27 cellular contexts compared by ENCODE assay signal in genomic region chr13:29750178-29750530, GRCh38.
DNase-seq lines count a peak whose midpoint lies in the region; FAIRE-seq and TF ChIP-seq lines count a peak whose summit lies in the region.
"Had no signal": no experiment of that assay in that cellular context is flagged by ENCODE, and none has a peak within 500 bp of the region (broad histone marks: within the 10 kb centered on the region; RNA-seq: fewer than 3 reads in every experiment).

No MANE protein-coding gene starts in this region.

- no peak overlapping the region for H2BK12ac ChIP-seq in neuronal stem cell (ENCODE audit: low read length)

- no peak overlapping the region for H3K4me3 Mint-ChIP-seq in astrocyte (ENCODE audit: unreplicated experiment)
- H3K4me3 Mint-ChIP-seq: B cell; CD8-positive, alpha-beta memory T cell had no signal

- H2AFZ ChIP-seq in astrocyte (ENCODE audit: low read depth, low read length) (peak overlapping the region; percentile 67), neuronal stem cell (ENCODE audit: low read length) (peak overlapping the region; percentile 71)

- no peaks in the 10 kb centered on the region for H3K36me3 Mint-ChIP-seq in astrocyte (ENCODE audit: low read depth, unreplicated experiment)
- H3K36me3 Mint-ChIP-seq: CD8-positive, alpha-beta memory T cell had no signal

- TF ChIP-seq CTCF in HEK293 (tag by site-specific recombination; IDR thresholded peaks at IDR 0.05) (no peak), astrocyte (IDR thresholded peaks at IDR 0.05; ENCODE audit: insufficient read depth, low read depth, low read length) (no peak), Peyer's patch (IDR thresholded peaks at IDR 0.05) (no peak)

- no peak for FAIRE-seq in astrocyte (lab: Jason Lieb, UNC)
- FAIRE-seq: A549, GM12892 had no signal

- H2AK5ac ChIP-seq in neuronal stem cell (ENCODE audit: low read depth, low read length) (no peak overlapping the region), mesendoderm (ENCODE audit: low read length) (no peak overlapping the region)

- CTCF ChIA-PET in HEK293 (lab: Yijun Ruan, JAX): interaction anchor here (0.5 kb wide), 1 partner anchor 11 kb away, joined by 3 read pairs; no protein-coding TSS in a partner anchor

- H3K4me2 ChIP-seq in astrocyte (ENCODE audit: low read length) (peak overlapping the region; percentile 51), neuronal stem cell (ENCODE audit: insufficient read depth, low read length, poor library complexity, severe bottlenecking) (no peak overlapping the region), mesendoderm (ENCODE audit: low read length) (no peak overlapping the region)
- H3K4me2 ChIP-seq: A549, KMS-11 had no signal

- no peak for DNase-seq in astrocyte (ENCODE audit: low read depth)
- no peak for DNase-seq in neuronal stem cell (ENCODE audit: low spot score)
- no peak for DNase-seq in mesendoderm
- DNase-seq in NCI-H146 (lab: John Stamatoyannopoulos, UW): no peak
- DNase-seq in Peyer's patch: no peak
- DNase-seq in stimulated activated naive CD4-positive, alpha-beta T cell treated with Interleukin-2 at 50 U/mL for 16 hours (lab: John Stamatoyannopoulos, UW): no peak
- DNase-seq: CD8-positive, alpha-beta memory T cell; DMS 273 treated with DMSO at 0.1 percent for 48 hours; DMS79 treated with DMSO at 0.1 percent for 48 hours; GF-D8; H7; MM.1S; NCI-H1048; NCI-H1417; NCI-H187; NCI-H2081 treated with DMSO at 0.1 percent for 48 hours; NCI-H2171; NCI-H226; NCI-H510A; SHP77 treated with DMSO at 0.1 percent for 48 hours had no signal

- POLR2A ChIA-PET in HEK293 (lab: Yijun Ruan, JAX): interaction anchor here (0.8 kb wide), 1 partner anchor 672 kb away, joined by 3 read pairs; the partner anchor contains the start of gene UBE2L5

- peak overlapping the region; percentile 18 for H3K27ac Mint-ChIP-seq in astrocyte (ENCODE audit: unreplicated experiment)
- H3K27ac Mint-ChIP-seq: B cell had no signal

- H2BK5ac ChIP-seq in neuronal stem cell (ENCODE audit: low read length): no peak overlapping the region
- H2BK5ac ChIP-seq in mesendoderm (ENCODE audit: low read length): no peak overlapping the region

- no peak overlapping the region for H2BK15ac ChIP-seq in neuronal stem cell (ENCODE audit: low read length)
- no peak overlapping the region for H2BK15ac ChIP-seq in mesendoderm (replicated peaks; ENCODE audit: low read depth)

- H3K9me3 Mint-ChIP-seq in astrocyte (ENCODE audit: unreplicated experiment): no peaks in the 10 kb centered on the region
- H3K9me3 Mint-ChIP-seq: CD8-positive, alpha-beta memory T cell had no signal

- H3K79me2 ChIP-seq in astrocyte (ENCODE audit: insufficient read depth, low read length) (no peaks in the 10 kb centered on the region), mesendoderm (ENCODE audit: control insufficient read depth, insufficient read depth, low read length) (no peaks in the 10 kb centered on the region)

- H3K23ac ChIP-seq in neuronal stem cell (ENCODE audit: low read depth, low read length, poor library complexity) (no peak overlapping the region), mesendoderm (ENCODE audit: low read length) (no peak overlapping the region)

- H3K18ac ChIP-seq in neuronal stem cell (ENCODE audit: low read length): no peak overlapping the region
- no peak overlapping the region for H3K18ac ChIP-seq in mesendoderm (ENCODE audit: low read length)

- H3K27ac ChIP-seq in HEK293 (ENCODE audit: extremely low read depth, low read depth, low read length) (no peak overlapping the region), astrocyte (ENCODE audit: low read depth, low read length) (peak overlapping the region; percentile 27), neuronal stem cell (replicated peaks; ENCODE audit: low read length) (no peak overlapping the region), mesendoderm (ENCODE audit: low read depth, low read length) (no peak overlapping the region), Peyer's patch (no peak overlapping the region)
- H3K27ac ChIP-seq: A549, C4-2B, KMS-11, SK-N-MC had no signal

- peaks cover 13% of the 10 kb centered on the region for H3K4me1 Mint-ChIP-seq in astrocyte (ENCODE audit: low read depth, unreplicated experiment)
- H3K4me1 Mint-ChIP-seq: CD8-positive, alpha-beta memory T cell had no signal

- H3K79me1 ChIP-seq in neuronal stem cell (ENCODE audit: low read depth, low read length) (no peaks in the 10 kb centered on the region), mesendoderm (ENCODE audit: low read length) (no peaks in the 10 kb centered on the region)

- H3K9ac ChIP-seq in astrocyte (ENCODE audit: low read length): peak overlapping the region; percentile 9
- no peak overlapping the region for H3K9ac ChIP-seq in neuronal stem cell (ENCODE audit: low read depth, low read length, poor library complexity)
- no peak overlapping the region for H3K9ac ChIP-seq in mesendoderm (ENCODE audit: low read length)
- H3K9ac ChIP-seq: KMS-11 had no signal

- H3K4me3 ChIP-seq in HEK293 (ENCODE audit: low read depth, low read length) (no peak overlapping the region), astrocyte (ENCODE audit: insufficient read depth, low read depth, low read length) (no peak overlapping the region), neuronal stem cell (ENCODE audit: low read length in 2 of 2) (no peak overlapping the region), mesendoderm (ENCODE audit: low read length) (no peak overlapping the region), Peyer's patch (no peak overlapping the region)
- H3K4me3 ChIP-seq: A549, SK-N-MC had no signal

- H4K91ac ChIP-seq in neuronal stem cell (ENCODE audit: low read depth, low read length, poor library complexity): no peak overlapping the region

- H4K8ac ChIP-seq in neuronal stem cell (ENCODE audit: low read depth, low read length) (no peak overlapping the region), mesendoderm (ENCODE audit: low read depth, low read length) (no peak overlapping the region)

- H3K9me3 ChIP-seq in HEK293 (ENCODE audit: control insufficient read depth, insufficient read depth, low read depth, low read length): no peaks in the 10 kb centered on the region
- H3K9me3 ChIP-seq in astrocyte (ENCODE audit: insufficient read depth, low read depth, low read length): no peaks in the 10 kb centered on the region
- no peaks in the 10 kb centered on the region for H3K9me3 ChIP-seq in neuronal stem cell (replicated peaks in 1 of 2; ENCODE audit: control insufficient read depth in 2 of 2, insufficient read depth in 1 of 2, low read depth in 1 of 2, low read length in 2 of 2)
- H3K9me3 ChIP-seq in Peyer's patch: no peaks in the 10 kb centered on the region
- H3K9me3 ChIP-seq: A549 had no signal

- no peak overlapping the region for H4K5ac ChIP-seq in mesendoderm (ENCODE audit: low read length)

- no peaks in the 10 kb centered on the region for H4K20me1 ChIP-seq in astrocyte (ENCODE audit: insufficient read depth, low read length)

- H3K36me3 ChIP-seq in HEK293 (ENCODE audit: control insufficient read depth in 2 of 2, insufficient read depth in 1 of 2, low read length in 2 of 2) (no peaks in the 10 kb centered on the region), astrocyte (ENCODE audit: insufficient read depth, low read length) (no peaks in the 10 kb centered on the region), neuronal stem cell (replicated peaks in 1 of 2; ENCODE audit: control insufficient read depth in 2 of 2, insufficient read depth in 2 of 2, low read length in 2 of 2) (no peaks in the 10 kb centered on the region), mesendoderm (ENCODE audit: control insufficient read depth, insufficient read depth, low read length) (no peaks in the 10 kb centered on the region), Peyer's patch (no peaks in the 10 kb centered on the region)

- no peak overlapping the region for H3K14ac ChIP-seq in neuronal stem cell (ENCODE audit: low read length)

- no peak for TF ChIP-seq POLR2A in Peyer's patch (IDR thresholded peaks at IDR 0.05)

- H3K4me1 ChIP-seq in HEK293 (ENCODE audit: control insufficient read depth, insufficient read depth, low read length) (no peaks in the 10 kb centered on the region), astrocyte (ENCODE audit: insufficient read depth, low read length) (peaks cover 9% of the 10 kb centered on the region), neuronal stem cell (ENCODE audit: control insufficient read depth in 2 of 2, insufficient read depth in 1 of 2, low read depth in 1 of 2, low read length in 2 of 2) (peaks cover 4 to 7% of the 10 kb centered on the region in 2 donors), mesendoderm (ENCODE audit: control insufficient read depth, low read depth, low read length) (no peaks in the 10 kb centered on the region), Peyer's patch (peaks cover 0 to 4% (median 0%) of the 10 kb centered on the region in 4 donors)

- H3K27me3 Mint-ChIP-seq in astrocyte (ENCODE audit: low read depth, unreplicated experiment): no peaks in the 10 kb centered on the region

- no CpG with 5 or more reads among the region's 5 CpGs for WGBS in neuronal stem cell (ENCODE audit: extremely low coverage in 2 of 2, insufficient read length in 2 of 2, insufficient replicate concordance in 1 of 2), 2 donors
- WGBS in mesendoderm (ENCODE audit: extremely low coverage, insufficient coverage, low lambda C conversion rate): no CpG with 5 or more reads among the region's 5 CpGs

- H2BK120ac ChIP-seq in neuronal stem cell (ENCODE audit: low read depth, low read length): no peak overlapping the region
- H2BK120ac ChIP-seq in mesendoderm (ENCODE audit: low read depth, low read length): no peak overlapping the region

- H3K27me3 ChIP-seq in astrocyte (ENCODE audit: insufficient read depth, low read length): no peaks in the 10 kb centered on the region
- no peaks in the 10 kb centered on the region for H3K27me3 ChIP-seq in neuronal stem cell (ENCODE audit: control insufficient read depth in 3 of 3, insufficient read depth in 3 of 3, low read depth in 1 of 3, low read length in 3 of 3)
- H3K27me3 ChIP-seq in mesendoderm (ENCODE audit: insufficient read depth, low read length, poor library complexity): no peaks in the 10 kb centered on the region
- no peaks in the 10 kb centered on the region for H3K27me3 ChIP-seq in Peyer's patch

- H3K56ac ChIP-seq in mesendoderm (ENCODE audit: low read length): no peak overlapping the region

- H3K4ac ChIP-seq in neuronal stem cell (ENCODE audit: low read length) (no peak overlapping the region), mesendoderm (ENCODE audit: low read depth, low read length) (no peak overlapping the region)

TF ChIP-seq in HEK293, 187 proteins besides CTCF, POLR2A, EP300 and RAD21:
- TF ChIP-seq ZNF10 (tag by site-specific recombination; IDR thresholded peaks at IDR 0.05) (peak; percentile 70; the same call in 1 of the 2 replicates), ZNF664 (tag by site-specific recombination; IDR thresholded peaks at IDR 0.05) (no peak)
